Comparison of ENCODE assay signal across 19 cellular contexts in the genomic region with DNA sequence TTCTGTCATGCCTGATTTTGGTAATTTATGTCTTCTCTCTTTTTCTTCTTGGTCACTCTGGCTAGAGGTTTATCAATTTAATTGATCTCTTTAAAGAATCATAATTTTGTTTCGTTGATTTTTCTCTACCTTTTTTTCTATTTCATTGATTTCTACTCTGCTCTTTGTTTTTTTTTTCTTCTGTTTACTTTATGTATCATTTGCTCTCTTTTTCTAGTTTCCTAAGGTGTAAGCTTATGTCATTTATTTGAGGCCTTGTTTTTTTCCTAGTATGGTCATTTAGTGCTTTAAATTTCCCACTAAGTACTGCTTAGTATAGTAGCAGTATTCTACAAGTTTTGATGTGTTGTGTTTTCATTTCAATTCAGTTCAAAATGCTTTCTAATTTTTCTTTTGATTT.
DNase-seq lines count a peak whose midpoint lies in the region; ATAC-seq, FAIRE-seq and TF ChIP-seq lines count a peak whose summit lies in the region.
"Had no signal": no experiment of that assay in that cellular context is flagged by ENCODE, and none has a peak within 500 bp of the region (broad histone marks: within the 10 kb centered on the region; RNA-seq: fewer than 3 reads in every experiment).

No MANE protein-coding gene starts in this region.

- no peaks in the 10 kb centered on the region for H4K20me1 ChIP-seq in HepG2 (ENCODE audit: insufficient read depth, low read length)
- H4K20me1 ChIP-seq: BLaER1 treated with 17β-estradiol and CSF1 and Interleukin-3, amounts not matched to agents 10 nM and 100 nM had no signal

- in situ Hi-C loops in HepG2 (cut with HindIII; ENCODE audit: extremely low pct_ligation_motif_present, low pct_unique_long_range_greater_than_20kb) = no loop called here

- no peaks in the 10 kb centered on the region for H3K4me1 ChIP-seq in HepG2 (ENCODE audit: insufficient read depth, low read length)
- no peaks in the 10 kb centered on the region for H3K4me1 ChIP-seq in right lobe of liver
- H3K4me1 ChIP-seq: BLaER1 treated with 17β-estradiol and CSF1 and Interleukin-3, amounts not matched to agents 10 nM and 100 nM; Caco-2 had no signal

- TF ChIP-seq POLR2A in HepG2 (IDR thresholded peaks at IDR 0.05; ENCODE audit: insufficient read depth in 1 of 2, low read depth in 2 of 2, low read length in 2 of 2) (no peak), right lobe of liver (IDR thresholded peaks at IDR 0.05) (no peak)

- H3K4me3 ChIP-seq in HepG2 (replicated peaks in 1 of 3; ENCODE audit: insufficient read depth in 1 of 3, low read depth in 2 of 3, low read length in 3 of 3) = no peak overlapping the region
- no peak overlapping the region for H3K4me3 ChIP-seq in right lobe of liver
- H3K4me3 ChIP-seq: BLaER1 treated with 17β-estradiol and CSF1 and Interleukin-3, amounts not matched to agents 10 nM and 100 nM; GM12878 had no signal

- POLR2A ChIA-PET in HepG2 (lab: Yijun Ruan, JAX) = no interaction called here

- H3K4me2 ChIP-seq in HepG2 (ENCODE audit: low read depth, low read length) = no peak overlapping the region
- H3K4me2 ChIP-seq: BLaER1 treated with 17β-estradiol and CSF1 and Interleukin-3, amounts not matched to agents 10 nM and 100 nM had no signal

- H3K36me3 ChIP-seq in HepG2 (replicated peaks in 1 of 2; ENCODE audit: control insufficient read depth in 1 of 2, insufficient read depth in 2 of 2, low read length in 2 of 2) (no peaks in the 10 kb centered on the region), right lobe of liver (no peaks in the 10 kb centered on the region)
- H3K36me3 ChIP-seq: BLaER1 treated with 17β-estradiol and CSF1 and Interleukin-3, amounts not matched to agents 10 nM and 100 nM had no signal

- CTCF ChIA-PET in HepG2 (lab: Yijun Ruan, JAX; ENCODE audit: low intra/inter-chr PET ratio, low total read pairs) = no interaction called here

- no peak for TF ChIP-seq RAD21 in HepG2 (CRISPR knock-in tag; IDR thresholded peaks at IDR 0.05)

- H3K27me3 ChIP-seq in HepG2 (ENCODE audit: control insufficient read depth in 1 of 2, insufficient read depth in 2 of 2, low read length in 2 of 2) = no peaks in the 10 kb centered on the region
- no peaks in the 10 kb centered on the region for H3K27me3 ChIP-seq in right lobe of liver
- H3K27me3 ChIP-seq: BLaER1 treated with 17β-estradiol and CSF1 and Interleukin-3, amounts not matched to agents 10 nM and 100 nM had no signal

- no peak for TF ChIP-seq CTCF in HepG2 (CRISPR knock-in tag; IDR thresholded peaks at IDR 0.05)
- TF ChIP-seq CTCF in right lobe of liver (IDR thresholded peaks at IDR 0.05) = no peak

- under 1% methylated on average over 1 of the region's 1 CpG for WGBS in HepG2 (ENCODE audit: low lambda C conversion rate)
- WGBS in right lobe of liver (ENCODE audit: insufficient coverage, low coverage, low lambda C conversion rate, missing lambda C conversion rate) = 30% methylated on average over 1 of the region's 1 CpG

- no peak overlapping the region for H3K9ac ChIP-seq in HepG2 (ENCODE audit: insufficient read depth, low read depth, low read length)
- H3K9ac ChIP-seq: BLaER1 treated with 17β-estradiol and CSF1 and Interleukin-3, amounts not matched to agents 10 nM and 100 nM had no signal

- no peak overlapping the region for H3K27ac ChIP-seq in HepG2 (ENCODE audit: extremely low read length, insufficient read depth, low read length)
- no peak overlapping the region for H3K27ac ChIP-seq in right lobe of liver
- H3K27ac ChIP-seq: BLaER1 treated with 17β-estradiol and CSF1 and Interleukin-3, amounts not matched to agents 10 nM and 100 nM; C4-2B had no signal

- H2AFZ ChIP-seq in HepG2 (ENCODE audit: low read length) = no peak overlapping the region

- intact Hi-C loops in HepG2 (cut with micrococcal nuclease; ENCODE audit: unreplicated experiment) (no loop called here), right lobe of liver (cut with DNase I) (no loop called here)

- FAIRE-seq in HepG2 (lab: Jason Lieb, UNC) = no peak
- FAIRE-seq in G401.6 (lab: Jason Lieb, UNC) = peak; percentile 3
- FAIRE-seq in frontal cortex (lab: Jason Lieb, UNC) = peak; percentile 15
- FAIRE-seq: A204.1, GM12878, GM12892 had no signal

- no TSS peak for BruUV-seq in HepG2 (replicated peaks; lab: Mats Ljungman, UMichigan)

- ATAC-seq in HepG2 (no peak), right lobe of liver (no peak)
- ATAC-seq: CD8-positive, alpha-beta T cell; GM12878 had no signal

- no peaks in the 10 kb centered on the region for H3K79me2 ChIP-seq in HepG2 (ENCODE audit: insufficient read depth, low read length)

- DNase-seq in HepG2 (ENCODE audit: low spot score) (no peak), right lobe of liver (no peak), frontal cortex (ENCODE audit: low spot score in 2 of 2) (no peak), germinal center (ENCODE audit: low spot score) (no peak), SK-N-DZ (ENCODE audit: low spot score) (no peak)
- DNase-seq: 8988T; AML-193; Caco-2; Calu3; CD4-positive, alpha-beta T cell; CD8-positive, alpha-beta T cell; DMS79 treated with DMSO at 0.1 percent for 48 hours; GDM1 had no signal

- TF ChIP-seq EP300 in HepG2 (IDR thresholded peaks at IDR 0.05; ENCODE audit: low read depth in 2 of 2, low read length in 2 of 2) = no peak
- no peak for TF ChIP-seq EP300 in HepG2 (CRISPR knock-in tag; IDR thresholded peaks at IDR 0.05; ENCODE audit: borderline replicate concordance)

- H3K9me3 ChIP-seq in HepG2 (ENCODE audit: low read length) (peaks cover 3% of the 10 kb centered on the region; the same call in 1 of the 2 replicates), right lobe of liver (no peaks in the 10 kb centered on the region)
- H3K9me3 ChIP-seq: Caco-2 had no signal

TF ChIP-seq in HepG2, 621 proteins besides CTCF, POLR2A, EP300 and RAD21:
- 0 out of 2 replicates have a peak, but pooled peaks have one; percentile 74 for TF ChIP-seq ARNT (IDR thresholded peaks at IDR 0.05)
- no peak for TF ChIP-seq HOXA3 (CRISPR knock-in tag; IDR thresholded peaks at IDR 0.05)
- peak; percentile 73 for TF ChIP-seq ZNF282 (IDR thresholded peaks at IDR 0.05; ENCODE audit: partially characterized antibody)
- no peak for TF ChIP-seq MIER2 (CRISPR knock-in tag; IDR thresholded peaks at IDR 0.05)
- no peak for TF ChIP-seq ZNF34 (CRISPR knock-in tag; IDR thresholded peaks at IDR 0.05; ENCODE audit: borderline replicate concordance)
- TF ChIP-seq, protein P1, sequence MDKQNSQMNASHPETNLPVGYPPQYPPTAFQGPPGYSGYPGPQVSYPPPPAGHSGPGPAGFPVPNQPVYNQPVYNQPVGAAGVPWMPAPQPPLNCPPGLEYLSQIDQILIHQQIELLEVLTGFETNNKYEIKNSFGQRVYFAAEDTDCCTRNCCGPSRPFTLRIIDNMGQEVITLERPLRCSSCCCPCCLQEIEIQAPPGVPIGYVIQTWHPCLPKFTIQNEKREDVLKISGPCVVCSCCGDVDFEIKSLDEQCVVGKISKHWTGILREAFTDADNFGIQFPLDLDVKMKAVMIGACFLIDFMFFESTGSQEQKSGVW (CRISPR knock-in tag; IDR thresholded peaks at IDR 0.05; ENCODE audit: borderline replicate concordance) = no peak
- no peak for TF ChIP-seq MATR3 (CRISPR knock-in tag; IDR thresholded peaks at IDR 0.05)
